1 cellular context compared by ENCODE assay signal in the genomic region with DNA sequence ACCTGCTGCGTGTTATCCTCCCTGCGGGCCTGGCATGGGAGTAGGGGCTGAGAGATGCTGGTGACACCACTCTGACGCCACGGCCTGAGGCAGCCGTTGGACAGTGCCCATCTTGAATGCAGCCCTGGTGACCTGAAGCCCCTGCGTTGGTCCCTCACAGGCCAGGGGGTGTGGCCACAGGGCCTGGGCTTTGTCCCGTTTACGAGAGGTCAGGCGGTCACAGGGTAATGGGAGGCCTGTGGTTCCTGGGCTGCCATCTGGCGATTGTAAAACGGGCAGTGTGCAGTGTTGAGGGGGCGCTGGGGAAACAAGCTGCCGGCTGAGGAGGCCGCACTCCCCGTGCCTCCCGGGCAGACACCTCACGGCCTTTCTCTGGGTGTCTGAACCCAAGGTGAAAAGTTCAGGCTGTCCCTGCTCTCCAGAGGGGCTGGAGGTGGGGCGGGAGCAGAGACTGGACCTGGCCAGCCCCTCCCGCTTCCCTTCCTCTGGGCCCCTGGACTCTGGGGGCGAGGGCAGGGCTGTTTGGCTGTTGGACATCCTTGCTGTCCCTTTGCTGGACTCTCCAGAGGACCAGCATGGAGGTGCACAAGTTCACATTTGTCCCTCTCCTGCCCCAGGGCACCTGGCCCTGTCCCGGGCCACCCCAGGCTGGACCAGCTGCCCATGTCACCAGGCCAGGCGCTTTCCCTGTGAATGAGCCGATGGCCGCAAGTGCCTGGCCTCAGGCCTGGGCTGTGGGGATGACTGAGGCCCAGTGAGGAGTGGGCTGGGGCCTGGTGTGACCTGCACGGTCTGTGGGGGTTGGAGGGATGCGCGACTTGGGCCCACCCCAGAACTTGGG.
A peak's percentile ranks its signal among the peaks of the same experiment; 100 is the strongest.
TF ChIP-seq lines count a peak whose summit lies in the region.

No MANE protein-coding gene starts in this region.

TF ChIP-seq in liver, 16 proteins besides CTCF, POLR2A, EP300 and RAD21 (continued from another document):
- TF ChIP-seq, protein P1, sequence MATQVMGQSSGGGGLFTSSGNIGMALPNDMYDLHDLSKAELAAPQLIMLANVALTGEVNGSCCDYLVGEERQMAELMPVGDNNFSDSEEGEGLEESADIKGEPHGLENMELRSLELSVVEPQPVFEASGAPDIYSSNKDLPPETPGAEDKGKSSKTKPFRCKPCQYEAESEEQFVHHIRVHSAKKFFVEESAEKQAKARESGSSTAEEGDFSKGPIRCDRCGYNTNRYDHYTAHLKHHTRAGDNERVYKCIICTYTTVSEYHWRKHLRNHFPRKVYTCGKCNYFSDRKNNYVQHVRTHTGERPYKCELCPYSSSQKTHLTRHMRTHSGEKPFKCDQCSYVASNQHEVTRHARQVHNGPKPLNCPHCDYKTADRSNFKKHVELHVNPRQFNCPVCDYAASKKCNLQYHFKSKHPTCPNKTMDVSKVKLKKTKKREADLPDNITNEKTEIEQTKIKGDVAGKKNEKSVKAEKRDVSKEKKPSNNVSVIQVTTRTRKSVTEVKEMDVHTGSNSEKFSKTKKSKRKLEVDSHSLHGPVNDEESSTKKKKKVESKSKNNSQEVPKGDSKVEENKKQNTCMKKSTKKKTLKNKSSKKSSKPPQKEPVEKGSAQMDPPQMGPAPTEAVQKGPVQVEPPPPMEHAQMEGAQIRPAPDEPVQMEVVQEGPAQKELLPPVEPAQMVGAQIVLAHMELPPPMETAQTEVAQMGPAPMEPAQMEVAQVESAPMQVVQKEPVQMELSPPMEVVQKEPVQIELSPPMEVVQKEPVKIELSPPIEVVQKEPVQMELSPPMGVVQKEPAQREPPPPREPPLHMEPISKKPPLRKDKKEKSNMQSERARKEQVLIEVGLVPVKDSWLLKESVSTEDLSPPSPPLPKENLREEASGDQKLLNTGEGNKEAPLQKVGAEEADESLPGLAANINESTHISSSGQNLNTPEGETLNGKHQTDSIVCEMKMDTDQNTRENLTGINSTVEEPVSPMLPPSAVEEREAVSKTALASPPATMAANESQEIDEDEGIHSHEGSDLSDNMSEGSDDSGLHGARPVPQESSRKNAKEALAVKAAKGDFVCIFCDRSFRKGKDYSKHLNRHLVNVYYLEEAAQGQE (IDR thresholded peaks at IDR 0.05): no peak
- no peak for TF ChIP-seq SP1 (IDR thresholded peaks at IDR 0.05)
- no peak for TF ChIP-seq YY1 (IDR thresholded peaks at IDR 0.05)
- peak; percentile 79 for TF ChIP-seq NR2F2 (IDR thresholded peaks at IDR 0.05)
TF ChIP-seq in liver: peak in this region for 4.
